24 cellular contexts compared by ENCODE assay signal in genomic region chr13:92017737-92018136, GRCh38.
"Had no signal": no experiment of that assay in that cellular context is flagged by ENCODE, and none has a peak within 500 bp of the region (broad histone marks: within the 10 kb centered on the region; RNA-seq: fewer than 3 reads in every experiment).

No MANE protein-coding gene starts in this region.

- H3K4me3 ChIP-seq: left ventricle myocardium inferior, lung, neural progenitor cell, ovary, right atrium auricular region, skin epidermis, stomach, testis, thyroid gland, transverse colon, vagina had no signal

- H3K4me2 ChIP-seq: neural progenitor cell had no signal

- H2AFZ ChIP-seq: neural progenitor cell had no signal

- H3K4me1 ChIP-seq: left ventricle myocardium inferior, neural progenitor cell, right atrium auricular region, stomach, testis, thyroid gland, transverse colon, vagina had no signal

- FAIRE-seq: islet of Langerhans had no signal

- H3K27me3 ChIP-seq: neural progenitor cell, ovary, right atrium auricular region, stomach, testis, thyroid gland, transverse colon, vagina had no signal

- H3K27ac ChIP-seq: left ventricle myocardium inferior, neural progenitor cell, ovary, right atrium auricular region, skin epidermis, stomach, testis, thyroid gland, transverse colon, vagina had no signal

- DNase-seq: hippocampal formation; left ventricle myocardium inferior; mesendoderm; naive B cell; natural killer cell; nephron progenitor cell; ovary; stimulated activated CD4-positive, alpha-beta T cell treated with anti-CD3 and anti-CD28 coated beads, Interleukin-12 subunit alpha, Interleukin-12 subunit beta, amount 100 ng/mL, for 4 hours; stimulated activated CD4-positive, alpha-beta T cell treated with anti-CD3 and anti-CD28 coated beads, Interleukin-15, amount 100 ng/mL, for 24 hours; stimulated activated CD4-positive, alpha-beta T cell treated with anti-CD3 and anti-CD28 coated beads, Interleukin-2, amount 100 ng/mL, for 24 hours; stimulated activated CD4-positive, alpha-beta T cell treated with anti-CD3 and anti-CD28 coated beads, Interleukin-4, amount 100 ng/mL, for 1 hour; stimulated activated naive B cell treated with anti-CD40 and anti-IgM and Interleukin-4, amounts not matched to agents 10 μg/mL and 1 μg/mL and 100 μg/mL, for 72 hours; stimulated activated naive CD8-positive, alpha-beta T cell treated with anti-CD3 and anti-CD28 coated beads, Interleukin-15, Interleukin-2, amounts not matched to agents 100 U/mL and 50 U/mL, for 24 hours; stomach; testis; thyroid gland; transverse colon had no signal

- H3K9ac ChIP-seq: neural progenitor cell had no signal

- H3K36me3 ChIP-seq: left ventricle myocardium inferior, neural progenitor cell, ovary, right atrium auricular region, stomach, thyroid gland, transverse colon, vagina had no signal

- ATAC-seq: natural killer cell; sciatic nerve; stimulated activated naive B cell treated with anti-CD40 and anti-IgM and Interleukin-4, amounts not matched to agents 10 μg/mL and 1 μg/mL and 100 μg/mL, for 72 hours; stimulated activated naive CD8-positive, alpha-beta T cell treated with anti-CD3 and anti-CD28 coated beads, Interleukin-15, Interleukin-2, amounts not matched to agents 100 U/mL and 50 U/mL, for 24 hours had no signal

- H3K9me3 ChIP-seq: ovary, right atrium auricular region, testis, thyroid gland, transverse colon had no signal
